Comparison of ENCODE assay signal across 8 cellular contexts in genomic region chr9:134413890-134414731, GRCh38.
DNase-seq lines count a peak whose midpoint lies in the region; ATAC-seq and TF ChIP-seq lines count a peak whose summit lies in the region.

No MANE protein-coding gene starts in this region.

- no peaks in the 10 kb centered on the region for H3K36me3 Mint-ChIP-seq in naive thymus-derived CD4-positive, alpha-beta T cell
- H3K36me3 Mint-ChIP-seq in activated CD8-positive, alpha-beta memory T cell treated with anti-CD3 and anti-CD28 coated beads, Interleukin-2, amount 10 ng/mL, durations not matched to agents 7 days and 5 days, result no peaks in the 10 kb centered on the region

- no peak overlapping the region for H3K27ac Mint-ChIP-seq in naive thymus-derived CD4-positive, alpha-beta T cell
- no peak overlapping the region for H3K27ac Mint-ChIP-seq in activated CD8-positive, alpha-beta memory T cell treated with anti-CD3 and anti-CD28 coated beads, Interleukin-2, amount 10 ng/mL, durations not matched to agents 7 days and 5 days

- DNase-seq in DMS79 treated with DMSO at 0.1 percent for 48 hours (lab: John Stamatoyannopoulos, UW), result peak; percentile 94
- DNase-seq in NCI-H510A (lab: John Stamatoyannopoulos, UW), result peak; percentile 83
- peak; percentile 90 for DNase-seq in epithelial cell of esophagus (ENCODE audit: low read depth)
- DNase-seq in stimulated activated CD4-positive, alpha-beta T cell treated with anti-CD3 and anti-CD28 coated beads, Interleukin-2, amount 100 ng/mL, for 48 hours, result no peak
- DNase-seq in naive thymus-derived CD4-positive, alpha-beta T cell, result no peak
- DNase-seq in activated CD8-positive, alpha-beta memory T cell treated with anti-CD3 and anti-CD28 coated beads, Interleukin-2, amount 10 ng/mL, durations not matched to agents 7 days and 5 days, result no peak

- H3K4me3 Mint-ChIP-seq in naive thymus-derived CD4-positive, alpha-beta T cell, result no peak overlapping the region
- H3K4me3 Mint-ChIP-seq in activated CD8-positive, alpha-beta memory T cell treated with anti-CD3 and anti-CD28 coated beads, Interleukin-2, amount 10 ng/mL, durations not matched to agents 7 days and 5 days, result no peak overlapping the region

- peak overlapping the region; percentile 72 for H3K4me2 ChIP-seq in parathyroid adenoma (ENCODE audit: low read length)

- CTCF ChIA-PET in naive thymus-derived CD4-positive, alpha-beta T cell (lab: Charles Lee), result no interaction called here
- CTCF ChIA-PET in activated CD8-positive, alpha-beta memory T cell treated with anti-CD3 and anti-CD28 coated beads, Interleukin-2, amount 10 ng/mL, durations not matched to agents 7 days and 5 days (lab: Charles Lee), result no interaction called here

- H3K79me2 ChIP-seq in parathyroid adenoma, result no peaks in the 10 kb centered on the region

- H3K27me3 ChIP-seq in parathyroid adenoma (ENCODE audit: control insufficient read depth, insufficient read depth, low read length), result no peaks in the 10 kb centered on the region
- no peaks in the 10 kb centered on the region for H3K27me3 ChIP-seq in naive thymus-derived CD4-positive, alpha-beta T cell (ENCODE audit: control insufficient read depth in 2 of 2, insufficient read depth in 2 of 2, low read length in 2 of 2)

- intact Hi-C loops in naive thymus-derived CD4-positive, alpha-beta T cell (cut with micrococcal nuclease), result no loop called here

- H3K4me1 ChIP-seq in parathyroid adenoma, result peaks cover 79% of the 10 kb centered on the region
- no peaks in the 10 kb centered on the region for H3K4me1 ChIP-seq in naive thymus-derived CD4-positive, alpha-beta T cell (ENCODE audit: control insufficient read depth in 2 of 2, insufficient read depth in 2 of 2, low read length in 2 of 2)

- TF ChIP-seq CTCF in epithelial cell of esophagus (IDR thresholded peaks at IDR 0.05; ENCODE audit: insufficient read depth, low read depth, low read length, missing control alignments), result no peak
- no peak for TF ChIP-seq CTCF in parathyroid adenoma (IDR thresholded peaks at IDR 0.05)

- peak overlapping the region; percentile 50 for H3K9ac ChIP-seq in parathyroid adenoma

- H3K27me3 Mint-ChIP-seq in naive thymus-derived CD4-positive, alpha-beta T cell, result peaks cover 0 to 2% (median 0%) of the 10 kb centered on the region in 5 donors
- H3K27me3 Mint-ChIP-seq in activated CD8-positive, alpha-beta memory T cell treated with anti-CD3 and anti-CD28 coated beads, Interleukin-2, amount 10 ng/mL, durations not matched to agents 7 days and 5 days, result peaks cover 7% of the 10 kb centered on the region

- no peak overlapping the region for H3K4me3 ChIP-seq in epithelial cell of esophagus (ENCODE audit: low read length)
- peak overlapping the region; percentile 25 for H3K4me3 ChIP-seq in parathyroid adenoma (ENCODE audit: low read depth, low read length)
- no peak overlapping the region for H3K4me3 ChIP-seq in naive thymus-derived CD4-positive, alpha-beta T cell (ENCODE audit: low read length)

- no peaks in the 10 kb centered on the region for H3K9me3 Mint-ChIP-seq in naive thymus-derived CD4-positive, alpha-beta T cell
- no peaks in the 10 kb centered on the region for H3K9me3 Mint-ChIP-seq in activated CD8-positive, alpha-beta memory T cell treated with anti-CD3 and anti-CD28 coated beads, Interleukin-2, amount 10 ng/mL, durations not matched to agents 7 days and 5 days (ENCODE audit: low read depth)

- H3K4me1 Mint-ChIP-seq in naive thymus-derived CD4-positive, alpha-beta T cell, result peaks cover 0 to 14% (median 11%) of the 10 kb centered on the region in 7 donors
- H3K4me1 Mint-ChIP-seq in activated CD8-positive, alpha-beta memory T cell treated with anti-CD3 and anti-CD28 coated beads, Interleukin-2, amount 10 ng/mL, durations not matched to agents 7 days and 5 days, result peaks cover 5% of the 10 kb centered on the region

- H3K9me3 ChIP-seq in parathyroid adenoma (ENCODE audit: control insufficient read depth, low read length), result no peaks in the 10 kb centered on the region
- no peaks in the 10 kb centered on the region for H3K9me3 ChIP-seq in naive thymus-derived CD4-positive, alpha-beta T cell (ENCODE audit: control insufficient read depth in 2 of 3, low read length in 3 of 3)

- peak overlapping the region; percentile 89 for H3K27ac ChIP-seq in parathyroid adenoma
- H3K27ac ChIP-seq in naive thymus-derived CD4-positive, alpha-beta T cell (ENCODE audit: low read depth, low read length), result no peak overlapping the region

- POLR2A ChIA-PET in naive thymus-derived CD4-positive, alpha-beta T cell (lab: Charles Lee), result interaction anchor here (0.9 kb wide), 1 partner anchor 8 kb away, joined by 3 read pairs; no protein-coding TSS in a partner anchor

- no peak for ATAC-seq in HG03520 (IDR thresholded peaks at IDR 0.05; ENCODE audit: unreplicated experiment)
- ATAC-seq in naive thymus-derived CD4-positive, alpha-beta T cell, result no peak
- no peak for ATAC-seq in activated CD8-positive, alpha-beta memory T cell treated with anti-CD3 and anti-CD28 coated beads, Interleukin-2, amount 10 ng/mL, durations not matched to agents 7 days and 5 days

- H3K36me3 ChIP-seq in parathyroid adenoma (ENCODE audit: control insufficient read depth, insufficient read depth, low read length), result no peaks in the 10 kb centered on the region
- H3K36me3 ChIP-seq in naive thymus-derived CD4-positive, alpha-beta T cell (ENCODE audit: control insufficient read depth in 2 of 3, insufficient read depth in 3 of 3, low read length in 3 of 3), result no peaks in the 10 kb centered on the region

- H2AFZ ChIP-seq in parathyroid adenoma, result no peak overlapping the region

Comparison
In these comparisons a context has a peak if more than half of its experiments do, and no peak if none do; other contexts are left out.
1. DNase-seq: peak in DMS79 treated with DMSO at 0.1 percent for 48 hours (single experiment), NCI-H510A (single experiment) and epithelial cell of esophagus (single experiment); none in stimulated activated CD4-positive, alpha-beta T cell treated with anti-CD3 and anti-CD28 coated beads, Interleukin-2, amount 100 ng/mL, for 48 hours (0 of 2), naive thymus-derived CD4-positive, alpha-beta T cell (0 of 9) and activated CD8-positive, alpha-beta memory T cell treated with anti-CD3 and anti-CD28 coated beads, Interleukin-2, amount 10 ng/mL, durations not matched to agents 7 days and 5 days (single experiment).